Comparison of ENCODE assay signal across 13 cellular contexts in the genomic region with DNA sequence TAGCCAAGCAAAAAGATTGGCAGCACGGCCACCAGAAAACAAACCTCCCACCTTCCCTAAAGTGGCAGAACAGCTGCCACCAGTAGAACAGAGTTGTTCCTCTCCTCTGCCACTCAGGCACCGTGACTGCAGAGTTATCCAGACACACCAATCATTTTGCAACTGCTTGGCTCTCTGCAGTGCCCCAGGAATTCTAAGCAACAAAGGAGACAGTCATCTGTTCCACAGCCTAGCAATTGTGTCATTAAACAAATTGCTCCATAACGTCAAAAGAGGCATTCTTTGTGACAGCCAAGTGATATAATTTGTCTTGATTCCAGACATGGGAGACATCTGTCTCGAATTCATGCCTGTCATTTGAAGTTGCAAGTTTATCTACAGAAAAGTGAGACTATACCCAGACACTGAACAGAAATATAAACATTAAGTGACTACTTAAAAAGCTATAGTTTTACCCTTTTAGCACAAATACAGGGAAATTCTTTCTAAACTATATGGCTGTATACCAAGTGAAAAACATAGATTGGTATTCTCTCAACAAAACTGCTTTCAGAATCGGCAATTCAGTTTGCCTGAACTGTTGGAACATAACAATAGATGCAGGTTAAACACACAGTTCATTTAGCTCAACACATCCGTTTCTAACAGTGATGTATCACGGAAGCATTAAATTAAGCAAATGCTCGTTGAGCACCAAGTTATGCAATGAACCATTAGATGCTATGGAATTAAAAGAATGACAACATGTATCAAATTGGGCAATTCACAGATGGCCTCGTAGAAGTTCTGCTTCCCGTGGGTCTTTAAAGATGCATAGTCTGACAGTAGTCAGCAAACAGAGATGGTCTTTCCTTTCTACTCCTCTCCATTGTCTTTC.
DNase-seq lines count a peak whose midpoint lies in the region; ATAC-seq and TF ChIP-seq lines count a peak whose summit lies in the region.
"Had no signal": no experiment of that assay in that cellular context is flagged by ENCODE, and none has a peak within 500 bp of the region (broad histone marks: within the 10 kb centered on the region; RNA-seq: fewer than 3 reads in every experiment).

No MANE protein-coding gene starts in this region.

- CTCF ChIA-PET in Calu3 (lab: Charles Lee) (interaction anchor here (2.5 kb wide), 1 partner anchor 23 kb away, joined by 28 read pairs; no protein-coding TSS in a partner anchor), RWPE1 (lab: Yijun Ruan, JAX) (interaction anchor here (0.6 kb wide), 1 partner anchor 212 kb away, joined by 9 read pairs; no protein-coding TSS in a partner anchor)

- H3F3A ChIP-seq in GM23248 (ENCODE audit: insufficient read depth): no peaks in the 10 kb centered on the region
- no peaks in the 10 kb centered on the region for H3F3A ChIP-seq in neural progenitor cell (ENCODE audit: low read depth)

- no TSS peak for BruUV-seq in Calu3 (replicated peaks; lab: Mats Ljungman, UMichigan)

- ATAC-seq in GM21423 (IDR thresholded peaks at IDR 0.05; ENCODE audit: unreplicated experiment) (no peak), HG02571 (IDR thresholded peaks at IDR 0.05; ENCODE audit: unreplicated experiment) (no peak)
- ATAC-seq: lower lobe of right lung had no signal

- H3K4me1 ChIP-seq in GM23248 (ENCODE audit: insufficient read depth): no peaks in the 10 kb centered on the region; the same call in 1 of the 2 replicates
- peaks cover 5% of the 10 kb centered on the region for H3K4me1 ChIP-seq in neural progenitor cell
- H3K4me1 ChIP-seq: lower lobe of right lung, transverse colon had no signal

- H3K9me3 ChIP-seq in GM23248 (ENCODE audit: low read depth) (no peaks in the 10 kb centered on the region), neural progenitor cell (ENCODE audit: low read depth) (no peaks in the 10 kb centered on the region)
- H3K9me3 ChIP-seq: lower lobe of right lung, transverse colon had no signal

- no peaks in the 10 kb centered on the region for H3K79me2 ChIP-seq in GM23248 (ENCODE audit: insufficient read depth)
- H3K79me2 ChIP-seq in neural progenitor cell (ENCODE audit: low read depth): no peaks in the 10 kb centered on the region

- H4K20me1 ChIP-seq in GM23248 (ENCODE audit: insufficient read depth): no peaks in the 10 kb centered on the region
- no peaks in the 10 kb centered on the region for H4K20me1 ChIP-seq in neural progenitor cell (ENCODE audit: low read depth)

- H3K9me2 ChIP-seq in GM23248 (ENCODE audit: insufficient read depth): no peaks in the 10 kb centered on the region

- H3K9me3 Mint-ChIP-seq in neural progenitor cell (no peaks in the 10 kb centered on the region), Calu3 (ENCODE audit: low read depth, unreplicated experiment) (no peaks in the 10 kb centered on the region)
- H3K9me3 Mint-ChIP-seq: activated CD4-positive, alpha-beta memory T cell treated with anti-CD3 and anti-CD28 coated beads for 36 hours had no signal

- no peaks in the 10 kb centered on the region for H3K27me3 Mint-ChIP-seq in neural progenitor cell (ENCODE audit: insufficient read depth, low read depth)
- peaks cover 25% of the 10 kb centered on the region for H3K27me3 Mint-ChIP-seq in Calu3 (ENCODE audit: unreplicated experiment)

- no peak overlapping the region for H2AFZ ChIP-seq in GM23248
- H2AFZ ChIP-seq in neural progenitor cell (replicated peaks): no peak overlapping the region

- no peak overlapping the region for H3K27ac Mint-ChIP-seq in neural progenitor cell
- no peak overlapping the region for H3K27ac Mint-ChIP-seq in Calu3 (ENCODE audit: unreplicated experiment)
- H3K27ac Mint-ChIP-seq: activated CD4-positive, alpha-beta memory T cell treated with anti-CD3 and anti-CD28 coated beads for 36 hours had no signal

- H3K4me3 Mint-ChIP-seq in neural progenitor cell: no peak overlapping the region
- H3K4me3 Mint-ChIP-seq in Calu3 (ENCODE audit: low read depth, unreplicated experiment): no peak overlapping the region
- H3K4me3 Mint-ChIP-seq: activated CD4-positive, alpha-beta memory T cell treated with anti-CD3 and anti-CD28 coated beads for 36 hours had no signal

- intact Hi-C loops in dorsolateral prefrontal cortex (cut with DNase I): loop anchor here (2.0 kb wide), 1 partner anchor 1029 kb away; no protein-coding TSS in a partner anchor
- intact Hi-C loops in Calu3 (cut with micrococcal nuclease; ENCODE audit: unreplicated experiment): loop anchor here (10.0 kb wide), 2 partner anchors 621 to 1301 kb away; no protein-coding TSS in a partner anchor

- H3K4me1 Mint-ChIP-seq in neural progenitor cell (peaks cover 19% of the 10 kb centered on the region), Calu3 (ENCODE audit: low read depth, unreplicated experiment) (peaks cover 16% of the 10 kb centered on the region)

- H3K4me2 ChIP-seq in GM23248 (ENCODE audit: unreplicated experiment): peak overlapping the region; percentile 18
- H3K4me2 ChIP-seq in neural progenitor cell: no peak overlapping the region

- H3K36me3 ChIP-seq in GM23248 (ENCODE audit: low read depth): no peaks in the 10 kb centered on the region
- no peaks in the 10 kb centered on the region for H3K36me3 ChIP-seq in neural progenitor cell
- H3K36me3 ChIP-seq: lower lobe of right lung, transverse colon had no signal

- H3K27ac ChIP-seq in GM23248: no peak overlapping the region
- peak overlapping the region in 18 of 59 donors; percentile 2 to 60 (median 16) for H3K27ac ChIP-seq in dorsolateral prefrontal cortex
- H3K27ac ChIP-seq in neural progenitor cell: no peak overlapping the region
- no peak overlapping the region for H3K27ac ChIP-seq in RWPE1
- H3K27ac ChIP-seq: lower lobe of right lung, transverse colon had no signal

- POLR2A ChIA-PET in RWPE1 (lab: Yijun Ruan, JAX; ENCODE audit: low non-redundant PET): no interaction called here

- H3K4me3 ChIP-seq in GM23248 (no peak overlapping the region), dorsolateral prefrontal cortex (peak overlapping the region in 17 of 59 donors; percentile 4 to 43 (median 13)), neural progenitor cell (no peak overlapping the region)
- H3K4me3 ChIP-seq: lower lobe of right lung, transverse colon had no signal

- H3K9ac ChIP-seq in GM23248 (no peak overlapping the region), neural progenitor cell (no peak overlapping the region)

- H3K27me3 ChIP-seq in GM23248 (replicated peaks; ENCODE audit: insufficient read depth) (peaks cover 15% of the 10 kb centered on the region), dorsolateral prefrontal cortex (peaks cover 0 to 23% (median 0%) of the 10 kb centered on the region in 45 donors), neural progenitor cell (no peaks in the 10 kb centered on the region)

- no peaks in the 10 kb centered on the region for H3K36me3 Mint-ChIP-seq in neural progenitor cell
- no peaks in the 10 kb centered on the region for H3K36me3 Mint-ChIP-seq in Calu3 (ENCODE audit: insufficient read depth, unreplicated experiment)
- H3K36me3 Mint-ChIP-seq: activated CD4-positive, alpha-beta memory T cell treated with anti-CD3 and anti-CD28 coated beads for 36 hours had no signal

- in situ Hi-C loops in GM23248 (cut with MboI): no loop called here

- DNase-seq in GM23248 (peak; percentile 58), NCI-H2227 (lab: John Stamatoyannopoulos, UW; ENCODE audit: unreplicated experiment) (peak; percentile 81), dorsolateral prefrontal cortex (peak in 7 of 10 donors; percentile 18 to 66 (median 43)), neural progenitor cell (ENCODE audit: low spot score) (peak; percentile 11), Calu3 (no peak), RWPE1 (ENCODE audit: low spot score) (no peak)
- DNase-seq: activated CD4-positive, alpha-beta memory T cell treated with anti-CD3 and anti-CD28 coated beads for 36 hours; activated naive CD4-positive, alpha-beta T cell; lower lobe of right lung; T-helper 2 cell; transverse colon had no signal

- 1 to 2% methylated on average over 10 of the region's 10 CpGs for WGBS in GM23248 (ENCODE audit: low coverage in 1 of 2, low lambda C conversion rate in 2 of 2, missing lambda C conversion rate in 2 of 2), 2 experiments

- TF ChIP-seq CTCF in dorsolateral prefrontal cortex (IDR thresholded peaks at IDR 0.05 in 54 of 56, conservative IDR thresholded peaks at IDR 0.05 in 2 of 56; ENCODE audit: low read depth in 1 of 56, partially characterized antibody in 56 of 56) (peak in 5 of 56 donors; percentile 7 to 26 (median 15)), neural progenitor cell (IDR thresholded peaks at IDR 0.05) (no peak), Calu3 (IDR thresholded peaks at IDR 0.05; ENCODE audit: unreplicated experiment) (no peak), RWPE1 (conservative IDR thresholded peaks at IDR 0.05; ENCODE audit: low read depth) (no peak)

Comparison
In these comparisons a context has a peak if more than half of its experiments do, and no peak if none do; other contexts are left out.
1. DNase-seq: peak in GM23248 (single experiment), NCI-H2227 (single experiment), dorsolateral prefrontal cortex (7 of 10) and neural progenitor cell (single experiment); none in Calu3 (single experiment) and RWPE1 (single experiment).